8 cellular contexts compared by ENCODE assay signal in the genomic region with DNA sequence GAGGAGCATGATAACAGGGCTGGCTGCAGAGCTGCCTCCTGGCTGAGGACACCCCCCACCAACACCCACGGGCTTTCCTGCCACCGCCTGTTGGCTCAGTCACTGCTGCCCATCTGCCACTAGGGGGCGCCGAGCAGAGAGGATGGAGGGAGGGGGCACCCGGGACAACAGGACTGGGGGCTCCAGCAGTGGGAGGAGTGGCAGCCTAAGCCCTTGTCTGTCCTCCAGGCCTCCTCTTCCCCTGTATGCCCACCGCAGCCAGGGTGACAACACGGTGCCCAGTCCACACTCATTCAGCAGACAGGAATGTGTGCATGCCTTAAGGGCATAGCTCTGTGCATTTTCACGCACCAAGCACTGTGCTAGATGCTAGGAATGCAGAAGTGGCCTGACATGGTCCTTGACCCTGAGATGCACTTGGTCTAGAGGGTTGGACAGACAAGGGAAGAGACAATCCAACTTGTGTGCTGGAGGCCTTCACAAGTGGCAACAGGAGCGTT.
DNase-seq lines count a peak whose midpoint lies in the region; ATAC-seq and TF ChIP-seq lines count a peak whose summit lies in the region.

No MANE protein-coding gene starts in this region.

- CTCF ChIA-PET in IMR-90 (lab: Yijun Ruan, JAX): interaction anchor here (0.6 to 0.9 kb wide), 3 partner anchors 21 to 228 kb away, joined by 3 read pairs; no protein-coding TSS in a partner anchor

- no peaks in the 10 kb centered on the region for H3K4me1 ChIP-seq in CD4-positive, CD25-positive, alpha-beta regulatory T cell (ENCODE audit: control insufficient read depth, insufficient read depth, low read length, poor library complexity, severe bottlenecking)
- peaks cover 6% of the 10 kb centered on the region for H3K4me1 ChIP-seq in IMR-90 (ENCODE audit: control insufficient read depth, insufficient read depth, low read length)

- dilution Hi-C loops in IMR-90 (cut with HindIII; ENCODE audit: low sequenced_read_pairs, unreplicated experiment): no loop called here

- H3K56ac ChIP-seq in IMR-90 (ENCODE audit: extremely low read depth, insufficient read depth, low read length): no peak overlapping the region

- H3K23ac ChIP-seq in IMR-90 (ENCODE audit: low read depth, low read length): no peak overlapping the region

- 0 out of 2 replicates have a peak, but pooled peaks cover 3% of the 10 kb centered on the region for H4K20me1 ChIP-seq in IMR-90 (ENCODE audit: insufficient read depth, low read length)

- WGBS in IMR-90 (ENCODE audit: extremely low coverage in 2 of 2, insufficient read length in 1 of 2), 2 experiments: no CpG with 5 or more reads among the region's 9 CpGs

- no peak overlapping the region for H3K14ac ChIP-seq in IMR-90 (replicated peaks; ENCODE audit: low read depth, low read length)

- H3K4me1 Mint-ChIP-seq in CD4-positive, CD25-positive, alpha-beta regulatory T cell: peaks cover 0 to 6% (median 5%) of the 10 kb centered on the region in 4 donors

- H3K4ac ChIP-seq in IMR-90 (ENCODE audit: low read depth, low read length): no peak overlapping the region; the same call in 1 of the 2 replicates

- H2BK120ac ChIP-seq in IMR-90 (ENCODE audit: low read depth, low read length): no peak overlapping the region

- H3K4me3 ChIP-seq in CD4-positive, CD25-positive, alpha-beta regulatory T cell (ENCODE audit: low read depth, low read length): no peak overlapping the region
- H3K4me3 ChIP-seq in IMR-90 (ENCODE audit: insufficient read depth, low read depth, low read length): no peak overlapping the region
- H3K4me3 ChIP-seq in epithelial cell of proximal tubule (ENCODE audit: low read depth, low read length): no peak overlapping the region

- peaks cover 11% of the 10 kb centered on the region; the same call in 1 of the 2 replicates for H3K9me1 ChIP-seq in IMR-90 (ENCODE audit: insufficient read depth, low read length)

- peak; percentile 22 to 46 (median 41) for DNase-seq in CD4-positive, CD25-positive, alpha-beta regulatory T cell
- DNase-seq in IMR-90: no peak
- DNase-seq in activated CD8-positive, alpha-beta memory T cell treated with anti-CD3 and anti-CD28 coated beads for 4 hours (ENCODE audit: low read depth in 2 of 2): peak; percentile 8 to 12
- DNase-seq in epithelial cell of proximal tubule (ENCODE audit: low read depth): no peak
- DNase-seq in sciatic nerve (ENCODE audit: low spot score): no peak
- no peak for DNase-seq in posterior vena cava (ENCODE audit: low spot score)

- H3K9ac ChIP-seq in IMR-90 (ENCODE audit: low read depth, low read length): no peak overlapping the region

- TF ChIP-seq CTCF in IMR-90 (conservative IDR thresholded peaks at IDR 0.05; ENCODE audit: low read depth, low read length): peak; percentile 30
- TF ChIP-seq CTCF in epithelial cell of proximal tubule (conservative IDR thresholded peaks at IDR 0.05; ENCODE audit: low read depth, low read length): peak; percentile 60

- no peak overlapping the region for H3K27ac ChIP-seq in CD4-positive, CD25-positive, alpha-beta regulatory T cell (ENCODE audit: insufficient read depth, low read length, poor library complexity, severe bottlenecking)
- H3K27ac ChIP-seq in IMR-90 (ENCODE audit: insufficient read depth, low read length): no peak overlapping the region

- TF ChIP-seq RAD21 in IMR-90 (IDR thresholded peaks at IDR 0.05; ENCODE audit: low read length): no peak

- H3K9me3 ChIP-seq in CD4-positive, CD25-positive, alpha-beta regulatory T cell (ENCODE audit: control insufficient read depth in 2 of 2, low read length in 2 of 2): no peaks in the 10 kb centered on the region
- H3K9me3 ChIP-seq in IMR-90 (ENCODE audit: control insufficient read depth, insufficient read depth, low read length): no peaks in the 10 kb centered on the region

- H3K36me3 Mint-ChIP-seq in CD4-positive, CD25-positive, alpha-beta regulatory T cell: peaks cover 11% of the 10 kb centered on the region

- no peaks in the 10 kb centered on the region for H3K27me3 Mint-ChIP-seq in CD4-positive, CD25-positive, alpha-beta regulatory T cell

- no peak overlapping the region for H4K8ac ChIP-seq in IMR-90 (ENCODE audit: low read depth in 2 of 2, low read length in 2 of 2)

- no peak overlapping the region for H3K27ac Mint-ChIP-seq in CD4-positive, CD25-positive, alpha-beta regulatory T cell

- H3K27me3 ChIP-seq in CD4-positive, CD25-positive, alpha-beta regulatory T cell (ENCODE audit: control insufficient read depth, insufficient read depth, low read length): no peaks in the 10 kb centered on the region
- H3K27me3 ChIP-seq in IMR-90 (ENCODE audit: control insufficient read depth, insufficient read depth, low read length): no peaks in the 10 kb centered on the region; the same call in 1 of the 2 replicates

- peaks cover 5% of the 10 kb centered on the region for H3K36me3 ChIP-seq in CD4-positive, CD25-positive, alpha-beta regulatory T cell (ENCODE audit: control insufficient read depth, insufficient read depth, low read length)
- H3K36me3 ChIP-seq in IMR-90 (ENCODE audit: control insufficient read depth, insufficient read depth, low read length): 0 out of 2 replicates have a peak, but pooled peaks cover under 1% of the 10 kb centered on the region

- POLR2A ChIA-PET in IMR-90 (lab: Charles Lee; ENCODE audit: unreplicated experiment): no interaction called here

- H2BK15ac ChIP-seq in IMR-90 (ENCODE audit: low read depth, low read length): no peak overlapping the region

- H3K18ac ChIP-seq in IMR-90 (ENCODE audit: low read depth, low read length): no peak overlapping the region

- peak overlapping the region; percentile 26; the same call in 1 of the 2 replicates for H2BK20ac ChIP-seq in IMR-90 (ENCODE audit: low read depth, low read length)

- H4K91ac ChIP-seq in IMR-90 (ENCODE audit: insufficient read depth, low read depth, low read length): no peak overlapping the region; the same call in 1 of the 2 replicates

- no peak overlapping the region for H2AFZ ChIP-seq in IMR-90 (replicated peaks; ENCODE audit: low read length, poor library complexity)

- ATAC-seq in CD4-positive, CD25-positive, alpha-beta regulatory T cell (ENCODE audit: low read depth in 2 of 2): peak in 1 of 2 donors; percentile 42
- ATAC-seq in IMR-90 (ENCODE audit: low read depth) (peak; percentile 48), sciatic nerve (peak; percentile 26), GM21447 (IDR thresholded peaks at IDR 0.05; ENCODE audit: unreplicated experiment) (no peak), HG02981 (IDR thresholded peaks at IDR 0.05; ENCODE audit: unreplicated experiment) (no peak)

- no peak overlapping the region for H2BK5ac ChIP-seq in IMR-90 (ENCODE audit: low read depth, low read length, poor library complexity, severe bottlenecking)

- H4K5ac ChIP-seq in IMR-90 (ENCODE audit: low read depth, low read length): no peak overlapping the region

- no peaks in the 10 kb centered on the region for H3K9me3 Mint-ChIP-seq in CD4-positive, CD25-positive, alpha-beta regulatory T cell

- intact Hi-C loops in IMR-90 (cut with micrococcal nuclease) (no loop called here), sciatic nerve (cut with DNase I) (no loop called here), posterior vena cava (cut with DNase I) (loop anchor here in 1 of 2 donors (5.0 kb wide), 1 partner anchor 244 kb away; no protein-coding TSS in a partner anchor)

- H3K4me2 ChIP-seq in IMR-90 (ENCODE audit: low read depth, low read length): no peak overlapping the region

- H2AK5ac ChIP-seq in IMR-90 (ENCODE audit: low read depth, low read length): no peak overlapping the region

- no TSS peak for BruUV-seq in IMR-90 (replicated peaks; lab: Mats Ljungman, UMichigan)

- no peak overlapping the region for H3K4me3 Mint-ChIP-seq in CD4-positive, CD25-positive, alpha-beta regulatory T cell

- TF ChIP-seq POLR2A in IMR-90 (IDR thresholded peaks at IDR 0.05; ENCODE audit: low read depth, low read length): no peak

- in situ Hi-C loops in IMR-90 (cut with MboI; ENCODE audit: low sequenced_read_pairs): no loop called here

- H3K79me1 ChIP-seq in IMR-90 (ENCODE audit: low read depth in 1 of 2, low read length in 2 of 2): no peaks in the 10 kb centered on the region

- peak overlapping the region; percentile 67 for H2AK9ac ChIP-seq in IMR-90 (replicated peaks; ENCODE audit: low read depth, low read length, poor library complexity)

TF ChIP-seq in IMR-90, 13 proteins besides CTCF, POLR2A, EP300 and RAD21:
- 0 out of 2 replicates have a peak, but pooled peaks have one; percentile 17 for TF ChIP-seq SMC3 (IDR thresholded peaks at IDR 0.05; ENCODE audit: low read depth, low read length)
- no peak for TF ChIP-seq RCOR1 (IDR thresholded peaks at IDR 0.05; ENCODE audit: insufficient replicate concordance, low read length)
TF ChIP-seq in IMR-90: peak in this region for 1.

Comparison
In these comparisons a context has a peak if more than half of its experiments do, and no peak if none do; other contexts are left out.
1. ATAC-seq: peak in IMR-90 (single experiment) and sciatic nerve (single experiment); none in GM21447 (single experiment) and HG02981 (single experiment).
2. DNase-seq: peak in CD4-positive, CD25-positive, alpha-beta regulatory T cell (3 of 3) and activated CD8-positive, alpha-beta memory T cell treated with anti-CD3 and anti-CD28 coated beads for 4 hours (2 of 2); none in IMR-90 (single experiment), epithelial cell of proximal tubule (single experiment), sciatic nerve (single experiment) and posterior vena cava (single experiment).